ENCODE assay signal across 31 cellular contexts in the genomic region with DNA sequence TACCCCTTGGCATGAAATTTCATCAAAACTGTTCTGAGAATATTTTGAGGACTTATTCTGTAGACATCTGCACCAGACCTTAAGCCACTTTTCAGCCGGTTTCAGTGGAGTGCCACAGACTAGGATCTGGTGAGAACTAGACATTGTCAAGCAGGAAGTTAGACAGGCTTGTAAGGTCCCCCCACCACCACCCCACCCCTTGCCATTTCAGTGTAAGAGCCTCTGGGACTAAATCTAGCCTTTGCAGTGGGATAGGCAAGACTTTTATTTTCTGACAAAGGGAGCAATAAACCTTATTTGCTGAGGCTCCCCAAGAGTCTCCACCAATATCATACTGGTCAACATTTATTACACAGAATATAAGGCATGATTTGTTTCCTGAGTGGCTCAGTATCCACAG.
DNase-seq lines count a peak whose midpoint lies in the region; ATAC-seq and TF ChIP-seq lines count a peak whose summit lies in the region.
"Had no signal": no experiment of that assay in that cellular context is flagged by ENCODE, and none has a peak within 500 bp of the region (broad histone marks: within the 10 kb centered on the region; RNA-seq: fewer than 3 reads in every experiment).

No MANE protein-coding gene starts in this region.

- no CpG with 5 or more reads among the region's 1 CpG for WGBS in H9 (ENCODE audit: extremely low coverage, insufficient read length, low lambda C conversion rate)

- H2AFZ ChIP-seq in H9 (ENCODE audit: low read length) = peak overlapping the region; percentile 50

- H3K18ac ChIP-seq in H9 (ENCODE audit: insufficient read length, low read depth, low read length) = no peak overlapping the region

- DNase-seq in GM12865 (ENCODE audit: low read depth) (peak; percentile 5), H9 (no peak), OCI-M1 (lab: John Stamatoyannopoulos, UW) (peak; percentile 88), islet precursor cell (peak; percentile 53), AG20443 (ENCODE audit: low spot score) (no peak), HFFc6 (no peak)
- DNase-seq: ACHN; activated CD4-positive, alpha-beta T cell treated with anti-CD3 and anti-CD28 coated beads, Interleukin-2, amount 50 U/mL, for 48 hours; activated CD8-positive, alpha-beta memory T cell treated with anti-CD3 and anti-CD28 coated beads, Interleukin-2, amount 50 U/mL, for 48 hours; activated naive CD4-positive, alpha-beta T cell treated with anti-CD3 and anti-CD28 coated beads for 36 hours; amygdala; BE2C; brain microvascular endothelial cell; DMS153; heart right ventricle; lower lobe of right lung; naive thymus-derived CD4-positive, alpha-beta T cell; NCI-H146; nucleus accumbens; PC-3; psoas muscle; Right ventricle myocardium superior; stimulated activated CD4-positive, alpha-beta T cell treated with anti-CD3 and anti-CD28 coated beads, Interleukin-12 subunit alpha, Interleukin-12 subunit beta, amount 100 ng/mL, for 4 hours; stimulated activated CD4-positive, alpha-beta T cell treated with anti-CD3 and anti-CD28 coated beads, Interleukin-2, amount 100 ng/mL, for 48 hours; T-helper 17 cell had no signal

- no peak overlapping the region for H3K9ac ChIP-seq in H9 (ENCODE audit: extremely low read depth, insufficient read length, low read length)

- no peak overlapping the region for H2BK5ac ChIP-seq in H9 (ENCODE audit: insufficient read length, low read length)

- H3K4me2 ChIP-seq in H9 (ENCODE audit: insufficient read depth, insufficient read length, low read length) = no peak overlapping the region

- no peaks in the 10 kb centered on the region for H3K4me1 ChIP-seq in H9 (ENCODE audit: insufficient read depth, low read length)
- H3K4me1 ChIP-seq: BE2C, heart right ventricle, lower lobe of right lung, psoas muscle had no signal

- ATAC-seq in HG03469 (IDR thresholded peaks at IDR 0.05; ENCODE audit: unreplicated experiment) = no peak
- ATAC-seq: activated CD4-positive, CD25-positive, alpha-beta regulatory T cell treated with anti-CD3 and anti-CD28 coated beads, Interleukin-2, amount 50 U/mL, for 24 hours; heart right ventricle; lower lobe of right lung; naive thymus-derived CD4-positive, alpha-beta T cell; PC-3; psoas muscle; sciatic nerve; SK-N-SH treated with all-trans-retinoic acid at 6 μM for 48 hours; T-helper 17 cell had no signal

- TF ChIP-seq CTCF in GM12865 (IDR thresholded peaks at IDR 0.05; ENCODE audit: insufficient read depth, low read depth, low read length, missing control alignments) (no peak), H9 (conservative IDR thresholded peaks at IDR 0.05) (no peak), HFFc6 (IDR thresholded peaks at IDR 0.05) (no peak)

- H3K27ac Mint-ChIP-seq in H9 = no peak overlapping the region
- no peak overlapping the region for H3K27ac Mint-ChIP-seq in HFFc6
- H3K27ac Mint-ChIP-seq: activated naive CD4-positive, alpha-beta T cell treated with anti-CD3 and anti-CD28 coated beads for 36 hours; activated T-helper 1 cell treated with anti-CD3 and anti-CD28 coated beads, Interleukin-12 subunit alpha, Interleukin-12 subunit beta, Interleukin-2, Interleukin-4 antibody, amounts not matched to agents 30 ng/mL and 10 ng/mL and 1 ng/mL, durations not matched to agents 14 hours and 24 hours and 36 hours; T-helper 17 cell had no signal

- no peaks in the 10 kb centered on the region for H4K20me1 ChIP-seq in H9 (ENCODE audit: control insufficient read depth, insufficient read depth, insufficient read length)

- peaks cover 4% of the 10 kb centered on the region in 2 experiments; a peak in 3 of 4 replicates for H3K4me1 Mint-ChIP-seq in H9
- H3K4me1 Mint-ChIP-seq in HFFc6 (ENCODE audit: low read depth) = no peaks in the 10 kb centered on the region
- H3K4me1 Mint-ChIP-seq: T-helper 17 cell had no signal

- H2AK5ac ChIP-seq in H9 (ENCODE audit: insufficient read length, low read length) = no peak overlapping the region

- no peak overlapping the region for H3K27ac ChIP-seq in H9 (ENCODE audit: insufficient read length, low read depth, low read length)
- H3K27ac ChIP-seq: brain microvascular endothelial cell, heart right ventricle, lower lobe of right lung, psoas muscle, tibial nerve had no signal

- no peak overlapping the region for H3K4ac ChIP-seq in H9 (ENCODE audit: low read depth, low read length)

- H3K79me2 ChIP-seq in H9 (ENCODE audit: insufficient read depth, low read length) = no peaks in the 10 kb centered on the region

- H2BK15ac ChIP-seq in H9 (ENCODE audit: low read depth, low read length) = no peak overlapping the region

- no peaks in the 10 kb centered on the region for H3K79me1 ChIP-seq in H9 (ENCODE audit: insufficient read depth, low read depth, low read length, poor library complexity, severe bottlenecking)

- no peak overlapping the region for H2BK12ac ChIP-seq in H9 (ENCODE audit: insufficient read length, low read depth, low read length)

- H3K27me3 Mint-ChIP-seq in H9 (ENCODE audit: low read depth) = no peaks in the 10 kb centered on the region
- peaks cover 9% of the 10 kb centered on the region for H3K27me3 Mint-ChIP-seq in HFFc6 (ENCODE audit: insufficient read depth)

- no peaks in the 10 kb centered on the region for H3K23me2 ChIP-seq in H9 (ENCODE audit: insufficient read length, low read depth, low read length, poor library complexity, severe bottlenecking)

- H3K23ac ChIP-seq in H9 (ENCODE audit: insufficient read length, low read depth, low read length) = no peak overlapping the region

- no peak overlapping the region for H2BK120ac ChIP-seq in H9 (ENCODE audit: low read depth, low read length, poor library complexity, severe bottlenecking)

- no peak overlapping the region for H2BK20ac ChIP-seq in H9 (ENCODE audit: low read depth, low read length, poor library complexity, severe bottlenecking)

- H3T11ph ChIP-seq in H9 (ENCODE audit: low read length) = no peak overlapping the region

- no peak overlapping the region for H4K91ac ChIP-seq in H9 (ENCODE audit: insufficient read length, low read depth, low read length)

- no peak overlapping the region for H3K4me3 Mint-ChIP-seq in H9
- H3K4me3 Mint-ChIP-seq in HFFc6 = no peak overlapping the region
- H3K4me3 Mint-ChIP-seq: activated naive CD4-positive, alpha-beta T cell treated with anti-CD3 and anti-CD28 coated beads for 36 hours; activated T-helper 1 cell treated with anti-CD3 and anti-CD28 coated beads, Interleukin-12 subunit alpha, Interleukin-12 subunit beta, Interleukin-2, Interleukin-4 antibody, amounts not matched to agents 30 ng/mL and 10 ng/mL and 1 ng/mL, durations not matched to agents 14 hours and 24 hours and 36 hours; naive thymus-derived CD4-positive, alpha-beta T cell; T-helper 17 cell had no signal

- no peaks in the 10 kb centered on the region for H3K36me3 Mint-ChIP-seq in H9 (ENCODE audit: insufficient read depth in 1 of 3, low read depth in 3 of 3)
- H3K36me3 Mint-ChIP-seq in HFFc6 (ENCODE audit: low read depth) = no peaks in the 10 kb centered on the region
- H3K36me3 Mint-ChIP-seq: naive thymus-derived CD4-positive, alpha-beta T cell had no signal

- H3K27me3 ChIP-seq in H9 (ENCODE audit: insufficient read depth, low read length) = no peaks in the 10 kb centered on the region
- H3K27me3 ChIP-seq: BE2C, brain microvascular endothelial cell, tibial nerve had no signal

- no peaks in the 10 kb centered on the region for H3K9me3 Mint-ChIP-seq in H9
- H3K9me3 Mint-ChIP-seq in HFFc6 = no peaks in the 10 kb centered on the region
- H3K9me3 Mint-ChIP-seq: activated naive CD4-positive, alpha-beta T cell treated with anti-CD3 and anti-CD28 coated beads for 36 hours; activated T-helper 1 cell treated with anti-CD3 and anti-CD28 coated beads, Interleukin-12 subunit alpha, Interleukin-12 subunit beta, Interleukin-2, Interleukin-4 antibody, amounts not matched to agents 30 ng/mL and 10 ng/mL and 1 ng/mL, durations not matched to agents 14 hours and 24 hours and 36 hours; naive thymus-derived CD4-positive, alpha-beta T cell had no signal

- no peak overlapping the region for H4K5ac ChIP-seq in H9 (ENCODE audit: insufficient read length, low read depth, low read length)

- no peak overlapping the region for H3K56ac ChIP-seq in H9 (ENCODE audit: insufficient read length, low read depth, low read length)

- H3K14ac ChIP-seq in H9 (ENCODE audit: insufficient read depth, low read length) = no peak overlapping the region

- no peaks in the 10 kb centered on the region for H3K9me3 ChIP-seq in H9 (ENCODE audit: control insufficient read depth, low read depth, low read length)
- H3K9me3 ChIP-seq: BE2C, heart right ventricle, lower lobe of right lung, psoas muscle, tibial nerve had no signal

- H3K4me3 ChIP-seq in GM12865 (ENCODE audit: low read depth, low read length) = no peak overlapping the region
- H3K4me3 ChIP-seq: heart right ventricle, lower lobe of right lung, psoas muscle, tibial nerve had no signal

- no peak overlapping the region for H4K8ac ChIP-seq in H9 (replicated peaks; ENCODE audit: insufficient read length, low read depth, low read length)

Comparison
In these comparisons a context has a peak if more than half of its experiments do, and no peak if none do; other contexts are left out.
1. DNase-seq: peak in GM12865 (single experiment), OCI-M1 (single experiment) and islet precursor cell (single experiment); none in H9 (single experiment), AG20443 (single experiment) and HFFc6 (single experiment).